9 cellular contexts compared by ENCODE assay signal in genomic region chr16:70706948-70707465, GRCh38.
A peak's percentile ranks its signal among the peaks of the same experiment; 100 is the strongest.
DNase-seq lines count a peak whose midpoint lies in the region; ATAC-seq lines count a peak whose summit lies in the region.
"Had no signal": no experiment of that assay in that cellular context is flagged by ENCODE, and none has a peak within 500 bp of the region (broad histone marks: within the 10 kb centered on the region; RNA-seq: fewer than 3 reads in every experiment).

No MANE protein-coding gene starts in this region.

- H3K27me3 ChIP-seq in ACC112 (ENCODE audit: insufficient read depth, low read length) = no peaks in the 10 kb centered on the region
- no peaks in the 10 kb centered on the region for H3K27me3 ChIP-seq in duodenal mucosa (ENCODE audit: control insufficient read depth in 1 of 2, insufficient read depth in 2 of 2, low read length in 2 of 2)
- no peaks in the 10 kb centered on the region for H3K27me3 ChIP-seq in muscle layer of duodenum (ENCODE audit: low read depth, low read length)

- DNase-seq in NCI-H524 (lab: John Stamatoyannopoulos, UW) = peak; percentile 16 to 64
- no peak for DNase-seq in NCI-H526 treated with DMSO at 0.1 percent for 48 hours (lab: John Stamatoyannopoulos, UW)
- no peak for DNase-seq in activated CD8-positive, alpha-beta memory T cell treated with anti-CD3 and anti-CD28 coated beads, Interleukin-2, amount 50 U/mL, for 4 hours

- H3K36me3 ChIP-seq in ACC112 (ENCODE audit: insufficient read depth, low read length) = no peaks in the 10 kb centered on the region
- no peaks in the 10 kb centered on the region for H3K36me3 ChIP-seq in duodenal mucosa (ENCODE audit: control insufficient read depth in 1 of 2, insufficient read depth in 2 of 2, low read length in 2 of 2)
- H3K36me3 ChIP-seq in muscle layer of duodenum (ENCODE audit: control insufficient read depth in 1 of 2, insufficient read depth in 2 of 2, low read length in 2 of 2) = no peaks in the 10 kb centered on the region

- no peaks in the 10 kb centered on the region for H3K79me2 ChIP-seq in ACC112 (ENCODE audit: control insufficient read depth, insufficient read depth, low read length, unreplicated experiment)

- ATAC-seq in GM19397 (IDR thresholded peaks at IDR 0.05; ENCODE audit: unreplicated experiment) (no peak), GM19395 (IDR thresholded peaks at IDR 0.05; ENCODE audit: unreplicated experiment) (no peak)

- H3K9me3 ChIP-seq in duodenal mucosa (ENCODE audit: control insufficient read depth in 1 of 2, low read length in 2 of 2) = no peaks in the 10 kb centered on the region
- no peaks in the 10 kb centered on the region for H3K9me3 ChIP-seq in muscle layer of duodenum (ENCODE audit: control insufficient read depth in 1 of 2, low read length in 2 of 2)

- H2AFZ ChIP-seq in ACC112 (ENCODE audit: low read length, unreplicated experiment) = no peak overlapping the region

- H3K4me3 ChIP-seq in ACC112 (ENCODE audit: low read depth, low read length) = peak overlapping the region; percentile 53
- H3K4me3 ChIP-seq in duodenal mucosa (ENCODE audit: low read depth in 1 of 2, low read length in 2 of 2) = no peak overlapping the region
- H3K4me3 ChIP-seq in muscle layer of duodenum (ENCODE audit: low read depth in 1 of 2, low read length in 2 of 2) = no peak overlapping the region

- H3K4me1 ChIP-seq in ACC112 (ENCODE audit: control insufficient read depth, insufficient read depth, low read length, unreplicated experiment) (peaks cover 41% of the 10 kb centered on the region), duodenal mucosa (ENCODE audit: control insufficient read depth in 1 of 2, insufficient read depth in 2 of 2, low read length in 2 of 2) (peaks cover 22 to 26% of the 10 kb centered on the region in 2 donors), muscle layer of duodenum (ENCODE audit: control insufficient read depth in 1 of 2, insufficient read depth in 2 of 2, low read length in 2 of 2) (peaks cover 27 to 55% of the 10 kb centered on the region in 2 donors)

- H3K9ac ChIP-seq in duodenal mucosa (ENCODE audit: low read depth in 1 of 2, low read length in 2 of 2) = no peak overlapping the region

- H3K27ac ChIP-seq in ACC112 (ENCODE audit: low read depth, low read length) = peak overlapping the region; percentile 80
- H3K27ac ChIP-seq in duodenal mucosa (ENCODE audit: low read depth, low read length) = peak overlapping the region; percentile 63
- H3K27ac ChIP-seq in muscle layer of duodenum (ENCODE audit: low read length) = peak overlapping the region; percentile 65
- H3K27ac ChIP-seq: C4-2B had no signal

Comparison
In these comparisons a context has a peak if more than half of its experiments do, and no peak if none do; other contexts are left out.
1. DNase-seq: peak in NCI-H524 (2 of 2); none in NCI-H526 treated with DMSO at 0.1 percent for 48 hours (single experiment) and activated CD8-positive, alpha-beta memory T cell treated with anti-CD3 and anti-CD28 coated beads, Interleukin-2, amount 50 U/mL, for 4 hours (single experiment).
2. Peak in every context shown above with its lines, with median percentiles within 50 percentile points of each other: H3K27ac ChIP-seq.